8 cellular contexts compared by ENCODE assay signal in the genomic region with DNA sequence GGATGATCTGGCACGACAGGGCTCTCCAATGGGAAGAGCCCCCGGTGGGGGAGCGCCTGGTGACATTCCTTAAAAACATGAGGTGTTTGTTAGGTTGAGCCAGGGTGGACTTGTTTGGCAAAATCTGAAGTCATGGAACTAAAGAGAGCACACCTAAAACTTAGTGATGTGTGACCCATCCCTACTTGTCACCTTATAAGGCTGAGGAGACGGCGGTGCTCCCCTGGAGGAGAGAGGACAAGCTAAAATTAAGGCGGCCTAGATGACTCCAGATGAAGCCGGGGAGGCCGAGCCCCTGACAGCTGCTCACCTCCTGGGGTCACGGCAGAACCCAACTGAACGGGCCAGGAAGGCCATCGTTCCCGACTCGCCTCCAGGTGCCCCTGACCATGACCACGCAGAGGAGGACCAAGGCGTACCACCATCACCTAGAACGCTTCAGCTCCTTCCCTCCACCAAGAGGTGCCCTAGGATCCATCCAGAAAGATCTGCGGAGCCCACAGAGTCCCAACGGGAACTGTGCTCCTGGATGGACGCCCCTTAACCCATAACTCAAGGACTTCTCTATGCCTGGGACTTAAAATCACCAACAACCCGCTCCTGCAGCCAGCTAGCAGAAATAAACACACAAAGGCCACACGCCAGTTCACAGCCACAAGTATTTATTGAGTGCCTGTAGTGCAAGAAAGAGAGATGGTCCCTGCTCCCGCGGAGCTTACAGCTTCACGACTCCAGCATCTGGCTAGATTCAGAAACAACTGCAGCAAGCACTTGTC. TPM values are rescaled to one million over a fixed set of nuclear protein-coding genes. Genes with fewer than 3 reads are reported as not detected.
A peak's percentile ranks its signal among the peaks of the same experiment; 100 is the strongest.
DNase-seq lines count a peak whose midpoint lies in the region; ATAC-seq and TF ChIP-seq lines count a peak whose summit lies in the region.

No MANE protein-coding gene starts in this region.

- peak overlapping the region; percentile 66 for H3K4me3 ChIP-seq in iPS-18c (ENCODE audit: insufficient read depth, low read depth, low read length)

- ATAC-seq in activated CD8-positive, alpha-beta T cell treated with anti-CD3 and anti-CD28 coated beads for 36 hours, result no peak
- ATAC-seq in stimulated activated naive CD8-positive, alpha-beta T cell treated with anti-CD3 and anti-CD28 coated beads, Interleukin-15, amount 100 ng/mL, for 72 hours, result no peak
- no peak for ATAC-seq in HG03520 (IDR thresholded peaks at IDR 0.05; ENCODE audit: unreplicated experiment)

- CTCF ChIA-PET in activated CD8-positive, alpha-beta T cell treated with anti-CD3 and anti-CD28 coated beads for 36 hours (lab: Charles Lee), result interaction anchor here (0.8 to 4.3 kb wide), 6 partner anchors 10 to 109 kb away, joined by 3 to 18 read pairs (median 5); no protein-coding TSS in a partner anchor

- POLR2A ChIA-PET in activated CD8-positive, alpha-beta T cell treated with anti-CD3 and anti-CD28 coated beads for 36 hours (lab: Charles Lee), result interaction anchor here (0.6 to 4.3 kb wide), 14 partner anchors 9 to 212 kb away, joined by 3 to 23 read pairs (median 3); a partner anchor contains a TSS

- H3K9me3 Mint-ChIP-seq in activated CD8-positive, alpha-beta T cell treated with anti-CD3 and anti-CD28 coated beads for 36 hours, result no peaks in the 10 kb centered on the region
- H3K9me3 Mint-ChIP-seq in stimulated activated naive CD8-positive, alpha-beta T cell treated with anti-CD3 and anti-CD28 coated beads, Interleukin-15, amount 100 ng/mL, for 72 hours, result no peaks in the 10 kb centered on the region

- H3K27me3 Mint-ChIP-seq in activated CD8-positive, alpha-beta T cell treated with anti-CD3 and anti-CD28 coated beads for 36 hours, result no peaks in the 10 kb centered on the region
- H3K27me3 Mint-ChIP-seq in stimulated activated naive CD8-positive, alpha-beta T cell treated with anti-CD3 and anti-CD28 coated beads, Interleukin-15, amount 100 ng/mL, for 72 hours, result no peaks in the 10 kb centered on the region

- peak overlapping the region; percentile 87 for H3K27ac Mint-ChIP-seq in activated CD8-positive, alpha-beta T cell treated with anti-CD3 and anti-CD28 coated beads for 36 hours
- H3K27ac Mint-ChIP-seq in stimulated activated naive CD8-positive, alpha-beta T cell treated with anti-CD3 and anti-CD28 coated beads, Interleukin-15, amount 100 ng/mL, for 72 hours, result peak overlapping the region; percentile 82 to 94

- peaks cover 9% of the 10 kb centered on the region for H3K36me3 Mint-ChIP-seq in activated CD8-positive, alpha-beta T cell treated with anti-CD3 and anti-CD28 coated beads for 36 hours (ENCODE audit: low read depth)

- no peak for TF ChIP-seq CTCF in activated CD8-positive, alpha-beta T cell treated with anti-CD3 and anti-CD28 coated beads for 36 hours (IDR thresholded peaks at IDR 0.05)

- H3K4me1 Mint-ChIP-seq in activated CD8-positive, alpha-beta T cell treated with anti-CD3 and anti-CD28 coated beads for 36 hours (ENCODE audit: low read depth), result peaks cover 30% of the 10 kb centered on the region
- H3K4me1 Mint-ChIP-seq in stimulated activated naive CD8-positive, alpha-beta T cell treated with anti-CD3 and anti-CD28 coated beads, Interleukin-15, amount 100 ng/mL, for 72 hours, result peaks cover 33% of the 10 kb centered on the region

- intact Hi-C loops in activated CD8-positive, alpha-beta T cell treated with anti-CD3 and anti-CD28 coated beads for 36 hours (cut with micrococcal nuclease), result loop anchor here (5.0 to 10.0 kb wide), 2 partner anchors 105 to 177 kb away; a partner anchor contains a TSS

- H3K9me3 ChIP-seq in iPS-18c (ENCODE audit: control insufficient read depth, insufficient read depth, low read length), result no peaks in the 10 kb centered on the region

- H3K4me3 Mint-ChIP-seq in activated CD8-positive, alpha-beta T cell treated with anti-CD3 and anti-CD28 coated beads for 36 hours, result peak overlapping the region; percentile 76
- H3K4me3 Mint-ChIP-seq in stimulated activated naive CD8-positive, alpha-beta T cell treated with anti-CD3 and anti-CD28 coated beads, Interleukin-15, amount 100 ng/mL, for 72 hours, result peak overlapping the region; percentile 81 to 87

- DNase-seq in SHP77 (lab: John Stamatoyannopoulos, UW), result peak; percentile 17 to 26
- DNase-seq in SHP77 treated with DMSO at 0.1 percent for 48 hours (lab: John Stamatoyannopoulos, UW), result no peak
- peak; percentile 25 for DNase-seq in activated CD8-positive, alpha-beta T cell treated with anti-CD3 and anti-CD28 coated beads for 36 hours
- DNase-seq in stimulated activated naive CD8-positive, alpha-beta T cell treated with anti-CD3 and anti-CD28 coated beads, Interleukin-15, amount 100 ng/mL, for 72 hours, result no peak
- no peak for DNase-seq in A172 (ENCODE audit: low spot score)
- DNase-seq in epidermal melanocyte (ENCODE audit: insufficient read length, low spot score), result no peak

RNA-seq across cellular contexts. Expression of a gene that starts 1.0 kb away (rescaled TPM):
- total RNA-seq in activated CD8-positive, alpha-beta T cell treated with anti-CD3 and anti-CD28 coated beads for 36 hours, result 10 to 100 TPM; 15.3 to 17.9 TPM
- total RNA-seq in A172 (2014; rRNA removed; shearing (Covaris generic)), result 1.8 and 3.6 TPM in 2 replicates

Comparison
In these comparisons a context has a peak if more than half of its experiments do, and no peak if none do; other contexts are left out.
1. DNase-seq: peak in SHP77 (2 of 2) and activated CD8-positive, alpha-beta T cell treated with anti-CD3 and anti-CD28 coated beads for 36 hours (single experiment); none in SHP77 treated with DMSO at 0.1 percent for 48 hours (single experiment), stimulated activated naive CD8-positive, alpha-beta T cell treated with anti-CD3 and anti-CD28 coated beads, Interleukin-15, amount 100 ng/mL, for 72 hours (0 of 2), A172 (single experiment) and epidermal melanocyte (single experiment).